Comparison of ENCODE assay signal across 19 cellular contexts in genomic region chr7:102119213-102119651, GRCh38.
A peak's percentile ranks its signal among the peaks of the same experiment; 100 is the strongest.
DNase-seq lines count a peak whose midpoint lies in the region; TF ChIP-seq lines count a peak whose summit lies in the region.
"Had no signal": no experiment of that assay in that cellular context is flagged by ENCODE, and none has a peak within 500 bp of the region (broad histone marks: within the 10 kb centered on the region; RNA-seq: fewer than 3 reads in every experiment).

No MANE protein-coding gene starts in this region.

- H3K27ac Mint-ChIP-seq in mesothelial cell of epicardium, result peak overlapping the region; percentile 2
- no peak overlapping the region for H3K27ac Mint-ChIP-seq in activated naive CD4-positive, alpha-beta T cell treated with anti-CD3 and anti-CD28 coated beads, Interleukin-2, amount 10 ng/mL, durations not matched to agents 7 days and 5 days
- H3K27ac Mint-ChIP-seq: activated naive CD8-positive, alpha-beta T cell treated with anti-CD3 and anti-CD28 coated beads, Interleukin-2, amount 10 ng/mL, durations not matched to agents 7 days and 5 days; CD4-positive, CD25-positive, alpha-beta regulatory T cell; memory B cell had no signal

- in situ Hi-C loops in SK-MEL-5 (cut with HindIII; ENCODE audit: low pct_unique_long_range_greater_than_20kb, low sequenced_read_pairs), result no loop called here

- TF ChIP-seq POLR2A in testis (IDR thresholded peaks at IDR 0.05), result no peak

- H3K4me1 ChIP-seq in testis, result peaks cover 10% of the 10 kb centered on the region

- no peak for TF ChIP-seq CTCF in fibroblast of pulmonary artery (IDR thresholded peaks at IDR 0.05; ENCODE audit: low read length, missing control alignments)
- TF ChIP-seq CTCF in mesothelial cell of epicardium (IDR thresholded peaks at IDR 0.05; ENCODE audit: unreplicated experiment), result no peak
- no peak for TF ChIP-seq CTCF in testis (IDR thresholded peaks at IDR 0.05)
- TF ChIP-seq CTCF in WERI-Rb-1 (IDR thresholded peaks at IDR 0.05; ENCODE audit: low read depth, low read length), result no peak

- H3K27ac ChIP-seq in testis (peak overlapping the region; percentile 12 to 17), WERI-Rb-1 (no peak overlapping the region)
- H3K27ac ChIP-seq: suprapubic skin had no signal

- H3K9me3 ChIP-seq in testis (no peaks in the 10 kb centered on the region), WERI-Rb-1 (ENCODE audit: severe bottlenecking) (no peaks in the 10 kb centered on the region)
- H3K9me3 ChIP-seq: suprapubic skin had no signal

- no peaks in the 10 kb centered on the region for H3K27me3 ChIP-seq in testis
- H3K27me3 ChIP-seq in WERI-Rb-1 (ENCODE audit: insufficient read depth, low read depth, severe bottlenecking), result no peaks in the 10 kb centered on the region
- H3K27me3 ChIP-seq: suprapubic skin had no signal

- H3K4me3 ChIP-seq in fibroblast of pulmonary artery (replicated peaks; ENCODE audit: low read depth, low read length), result no peak overlapping the region
- no peak overlapping the region for H3K4me3 ChIP-seq in testis
- no peak overlapping the region for H3K4me3 ChIP-seq in WERI-Rb-1 (ENCODE audit: low read depth, low read length)
- H3K4me3 ChIP-seq: suprapubic skin had no signal

- intact Hi-C loops in testis (cut with DNase I; ENCODE audit: low total_unique reads), result no loop called here

- H3K36me3 ChIP-seq in testis (ENCODE audit: low read depth, missing control alignments) (no peaks in the 10 kb centered on the region), WERI-Rb-1 (peaks cover 34% of the 10 kb centered on the region)

- peaks cover 27% of the 10 kb centered on the region for H3K36me3 Mint-ChIP-seq in mesothelial cell of epicardium
- peaks cover 10% of the 10 kb centered on the region for H3K36me3 Mint-ChIP-seq in activated naive CD4-positive, alpha-beta T cell treated with anti-CD3 and anti-CD28 coated beads, Interleukin-2, amount 10 ng/mL, durations not matched to agents 7 days and 5 days

- peaks cover 13% of the 10 kb centered on the region for H3K4me1 Mint-ChIP-seq in mesothelial cell of epicardium
- peaks cover 13% of the 10 kb centered on the region for H3K4me1 Mint-ChIP-seq in activated naive CD4-positive, alpha-beta T cell treated with anti-CD3 and anti-CD28 coated beads, Interleukin-2, amount 10 ng/mL, durations not matched to agents 7 days and 5 days

- H3K4me3 Mint-ChIP-seq in mesothelial cell of epicardium, result no peak overlapping the region
- no peak overlapping the region for H3K4me3 Mint-ChIP-seq in activated naive CD4-positive, alpha-beta T cell treated with anti-CD3 and anti-CD28 coated beads, Interleukin-2, amount 10 ng/mL, durations not matched to agents 7 days and 5 days
- H3K4me3 Mint-ChIP-seq: activated naive CD8-positive, alpha-beta T cell treated with anti-CD3 and anti-CD28 coated beads, Interleukin-2, amount 10 ng/mL, durations not matched to agents 7 days and 5 days; CD4-positive, CD25-positive, alpha-beta regulatory T cell; memory B cell had no signal

- H3K9me3 Mint-ChIP-seq in mesothelial cell of epicardium, result no peaks in the 10 kb centered on the region
- no peaks in the 10 kb centered on the region for H3K9me3 Mint-ChIP-seq in activated naive CD4-positive, alpha-beta T cell treated with anti-CD3 and anti-CD28 coated beads, Interleukin-2, amount 10 ng/mL, durations not matched to agents 7 days and 5 days
- H3K9me3 Mint-ChIP-seq: activated naive CD8-positive, alpha-beta T cell treated with anti-CD3 and anti-CD28 coated beads, Interleukin-2, amount 10 ng/mL, durations not matched to agents 7 days and 5 days; memory B cell had no signal

- H3K27me3 Mint-ChIP-seq in mesothelial cell of epicardium (ENCODE audit: low read depth), result no peaks in the 10 kb centered on the region
- no peaks in the 10 kb centered on the region for H3K27me3 Mint-ChIP-seq in activated naive CD4-positive, alpha-beta T cell treated with anti-CD3 and anti-CD28 coated beads, Interleukin-2, amount 10 ng/mL, durations not matched to agents 7 days and 5 days
- H3K27me3 Mint-ChIP-seq: activated naive CD8-positive, alpha-beta T cell treated with anti-CD3 and anti-CD28 coated beads, Interleukin-2, amount 10 ng/mL, durations not matched to agents 7 days and 5 days; CD4-positive, CD25-positive, alpha-beta regulatory T cell; memory B cell had no signal

- WGBS in testis, 2 donors, result 46 to 51% methylated on average over 14 of the region's 14 CpGs

- CTCF ChIA-PET in activated naive CD4-positive, alpha-beta T cell treated with anti-CD3 and anti-CD28 coated beads, Interleukin-2, amount 10 ng/mL, durations not matched to agents 7 days and 5 days (lab: Charles Lee), result no interaction called here

- DNase-seq in SK-MEL-5 (ENCODE audit: low read depth, low spot score), result peak; percentile 99
- peak; percentile 72 for DNase-seq in fibroblast of pulmonary artery (ENCODE audit: low read depth)
- no peak for DNase-seq in mesothelial cell of epicardium (ENCODE audit: low spot score in 2 of 2, unreplicated experiment in 2 of 2)
- DNase-seq in testis, result peak; percentile 53
- DNase-seq in activated naive CD4-positive, alpha-beta T cell treated with anti-CD3 and anti-CD28 coated beads, Interleukin-2, amount 10 ng/mL, durations not matched to agents 7 days and 5 days, result no peak
- no peak for DNase-seq in WERI-Rb-1
- DNase-seq in H4 (ENCODE audit: low spot score), result no peak
- DNase-seq: activated CD4-positive, alpha-beta T cell treated with anti-CD3 and anti-CD28 coated beads for 4 hours; activated naive CD8-positive, alpha-beta T cell treated with anti-CD3 and anti-CD28 coated beads, Interleukin-2, amount 10 ng/mL, durations not matched to agents 7 days and 5 days; activated T-cell treated with anti-CD3 and anti-CD28 coated beads for 4 hours; CD4-positive, CD25-positive, alpha-beta regulatory T cell; EL; erythroblast; NCI-H2029 treated with DMSO at 0.1 percent for 48 hours; NCI-H748 treated with DMSO at 0.1 percent for 48 hours; stimulated activated CD4-positive, alpha-beta T cell treated with anti-CD3 and anti-CD28 coated beads, Interleukin-15, amount 100 ng/mL, for 24 hours; T-helper 2 cell had no signal

Comparison
In these comparisons a context has a peak if more than half of its experiments do, and no peak if none do; other contexts are left out.
1. DNase-seq: peak in SK-MEL-5 (single experiment), fibroblast of pulmonary artery (single experiment) and testis (single experiment); none in mesothelial cell of epicardium (0 of 2), activated naive CD4-positive, alpha-beta T cell treated with anti-CD3 and anti-CD28 coated beads, Interleukin-2, amount 10 ng/mL, durations not matched to agents 7 days and 5 days (single experiment), WERI-Rb-1 (single experiment) and H4 (single experiment).